Comparison of ENCODE assay signal across 7 cellular contexts in the genomic region with DNA sequence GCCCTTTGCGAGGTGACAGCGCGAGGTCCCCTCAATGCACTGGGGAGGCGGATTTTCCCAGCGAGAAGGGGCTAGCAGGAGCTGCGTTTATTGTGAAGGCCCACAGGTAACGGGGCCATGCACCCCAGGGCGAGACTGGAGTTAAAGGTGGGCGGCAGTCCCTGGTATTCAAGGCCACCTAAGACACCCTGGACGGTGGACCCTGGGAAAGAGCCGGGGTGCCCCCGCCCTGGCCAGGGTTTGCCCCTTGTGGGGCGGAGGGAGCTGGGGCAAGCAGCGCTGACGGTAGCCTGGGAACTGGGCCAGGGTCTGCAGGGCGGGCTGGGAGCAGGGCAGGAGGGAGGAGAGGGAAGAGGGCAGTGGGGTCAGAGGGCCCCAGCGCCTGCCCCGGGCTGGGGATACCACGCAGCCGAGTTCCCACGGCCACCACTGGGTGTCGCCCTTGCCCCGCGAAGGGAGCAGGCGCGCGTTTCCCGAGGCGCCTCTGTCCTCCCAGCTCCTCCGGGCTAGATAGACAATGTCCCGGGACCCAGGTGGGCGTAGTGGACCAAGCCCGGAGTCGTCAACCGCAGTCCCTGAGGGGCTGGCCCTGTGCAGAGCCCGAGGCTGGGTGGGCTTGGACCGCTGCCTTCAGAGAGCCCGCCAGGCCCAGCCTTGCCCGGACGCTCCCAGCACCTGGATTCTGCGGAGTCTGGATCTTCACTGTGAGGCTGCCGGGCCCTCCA.
DNase-seq lines count a peak whose midpoint lies in the region; ATAC-seq and TF ChIP-seq lines count a peak whose summit lies in the region.

No MANE protein-coding gene starts in this region.

- peak; percentile 93 for TF ChIP-seq CTCF in GM13976 (IDR thresholded peaks at IDR 0.05; ENCODE audit: borderline replicate concordance, control extremely low read depth, extremely low read depth, insufficient read depth, missing control alignments)
- peak; percentile 97 for TF ChIP-seq CTCF in endodermal cell (conservative IDR thresholded peaks at IDR 0.05)

- H3K4me3 ChIP-seq in endodermal cell (ENCODE audit: low read length): no peak overlapping the region

- no peak overlapping the region for H3K9ac ChIP-seq in endodermal cell (ENCODE audit: extremely low read depth, low read length, poor library complexity, severe bottlenecking)

- DNase-seq in GM13976 (ENCODE audit: low spot score) (peak; percentile 92), NCI-H146 treated with DMSO at 0.1 percent for 48 hours (lab: John Stamatoyannopoulos, UW; ENCODE audit: unreplicated experiment) (peak; percentile 21), endodermal cell (peak; percentile 94), mucosa of gallbladder (ENCODE audit: low spot score) (peak; percentile 54)
- peak; percentile 11 to 58 for DNase-seq in activated CD8-positive, alpha-beta memory T cell treated with anti-CD3 and anti-CD28 coated beads for 1 hour (ENCODE audit: extremely low read depth in 1 of 2, low read depth in 1 of 2)
- peak; percentile 14 to 58 for DNase-seq in stimulated activated CD8-positive, alpha-beta memory T cell treated with anti-CD3 and anti-CD28 coated beads, Interleukin-7, amount 100 ng/mL, for 1 hour (ENCODE audit: low read depth in 2 of 2)

- in situ Hi-C loops in GM13976 (cut with MboI; ENCODE audit: low sequenced_read_pairs, unreplicated experiment): loop anchor here (25.0 kb wide), 1 partner anchor 502 kb away; no protein-coding TSS in a partner anchor

- H3K27ac Mint-ChIP-seq in endodermal cell: no peak overlapping the region

- peak; percentile 88 for ATAC-seq in HG02571 (IDR thresholded peaks at IDR 0.05; ENCODE audit: unreplicated experiment)

- peaks cover 25% of the 10 kb centered on the region for H3K9me3 Mint-ChIP-seq in endodermal cell

- no peak overlapping the region for H3K4me3 Mint-ChIP-seq in endodermal cell

- peaks cover 3% of the 10 kb centered on the region for H3K27me3 Mint-ChIP-seq in endodermal cell (ENCODE audit: insufficient read depth)

- H3K4me1 Mint-ChIP-seq in endodermal cell: no peaks in the 10 kb centered on the region

- H3K9me3 ChIP-seq in endodermal cell (ENCODE audit: control insufficient read depth, low read length): no peaks in the 10 kb centered on the region

- H3K4me1 ChIP-seq in endodermal cell (ENCODE audit: control insufficient read depth, insufficient read depth, low read length): peaks cover 2% of the 10 kb centered on the region

- no peak overlapping the region for H3K27ac ChIP-seq in endodermal cell (ENCODE audit: low read depth, low read length)

- 51 to 83% methylated on average over 20 to 42 of the region's 42 CpGs for WGBS in endodermal cell (ENCODE audit: insufficient coverage in 1 of 2, insufficient read length in 1 of 2), 2 experiments

- H3K36me3 ChIP-seq in endodermal cell (ENCODE audit: control insufficient read depth, insufficient read depth, low read length): no peaks in the 10 kb centered on the region

- no peaks in the 10 kb centered on the region for H3K36me3 Mint-ChIP-seq in endodermal cell (ENCODE audit: low read depth)

- H3K27me3 ChIP-seq in endodermal cell (ENCODE audit: control insufficient read depth, insufficient read depth, low read length, poor library complexity, severe bottlenecking): no peaks in the 10 kb centered on the region

Comparison
In these comparisons a context has a peak if more than half of its experiments do, and no peak if none do; other contexts are left out.
1. DNase-seq: peak in every context shown above with its lines; median percentile 94 in endodermal cell; 92 in GM13976; 54 in mucosa of gallbladder; 36 in stimulated activated CD8-positive, alpha-beta memory T cell treated with anti-CD3 and anti-CD28 coated beads, Interleukin-7, amount 100 ng/mL, for 1 hour; 34 in activated CD8-positive, alpha-beta memory T cell treated with anti-CD3 and anti-CD28 coated beads for 1 hour; 21 in NCI-H146 treated with DMSO at 0.1 percent for 48 hours.